ENCODE assay signal across 12 cellular contexts in genomic region chr16:50315346-50315997, GRCh38. TPM values are rescaled to one million over a fixed set of nuclear protein-coding genes. Genes with fewer than 3 reads are reported as not detected.
DNase-seq lines count a peak whose midpoint lies in the region; ATAC-seq and TF ChIP-seq lines count a peak whose summit lies in the region.
"Had no signal": no experiment of that assay in that cellular context is flagged by ENCODE, and none has a peak within 500 bp of the region (broad histone marks: within the 10 kb centered on the region; RNA-seq: fewer than 3 reads in every experiment).

No MANE protein-coding gene starts in this region.

- H3K4me3 Mint-ChIP-seq in IgD-negative memory B cell = no peak overlapping the region
- no peak overlapping the region for H3K4me3 Mint-ChIP-seq in natural killer cell treated with Interleukin-12 subunit alpha and Interleukin-12 subunit beta and Interleukin-15 and Interleukin-18, amount 100 ng/mL, for 72 hours

- no peak overlapping the region for H3K4me3 ChIP-seq in BLaER1 treated with 17β-estradiol and CSF1 and Interleukin-3, amounts not matched to agents 10 nM and 100 nM

- H3K4me1 ChIP-seq in BLaER1 treated with 17β-estradiol and CSF1 and Interleukin-3, amounts not matched to agents 10 nM and 100 nM = peaks cover 32 to 51% (median 44%) of the 10 kb centered on the region in 10 experiments
- no peaks in the 10 kb centered on the region for H3K4me1 ChIP-seq in foreskin keratinocyte

- H3K9me3 Mint-ChIP-seq in IgD-negative memory B cell = no peaks in the 10 kb centered on the region
- no peaks in the 10 kb centered on the region for H3K9me3 Mint-ChIP-seq in natural killer cell treated with Interleukin-12 subunit alpha and Interleukin-12 subunit beta and Interleukin-15 and Interleukin-18, amount 100 ng/mL, for 72 hours

- peak overlapping the region; percentile 24 to 71 (median 50) for H3K27ac Mint-ChIP-seq in IgD-negative memory B cell
- peak overlapping the region; percentile 78 to 98 for H3K27ac Mint-ChIP-seq in natural killer cell treated with Interleukin-12 subunit alpha and Interleukin-12 subunit beta and Interleukin-15 and Interleukin-18, amount 100 ng/mL, for 72 hours

- peaks cover 0 to 3% (median 0%) of the 10 kb centered on the region in 3 donors for H3K4me1 Mint-ChIP-seq in IgD-negative memory B cell
- H3K4me1 Mint-ChIP-seq in natural killer cell treated with Interleukin-12 subunit alpha and Interleukin-12 subunit beta and Interleukin-15 and Interleukin-18, amount 100 ng/mL, for 72 hours (ENCODE audit: low read depth in 2 of 2) = peaks cover 15 to 17% of the 10 kb centered on the region in 2 donors

- DNase-seq in brain pericyte (ENCODE audit: low read depth, low spot score) = peak; percentile 69
- DNase-seq in natural killer cell treated with Interleukin-12 subunit alpha and Interleukin-12 subunit beta and Interleukin-15 and Interleukin-18, amount 100 ng/mL, for 72 hours (ENCODE audit: low spot score) = no peak
- no peak for DNase-seq in iPS-NIHi11 (ENCODE audit: low spot score)
- DNase-seq in NCI-H1694 (lab: John Stamatoyannopoulos, UW) = no peak
- DNase-seq in foreskin keratinocyte = no peak
- DNase-seq: activated gamma-delta T cell; COR-L47; effector CD8-positive, alpha-beta T cell; stimulated activated CD4-positive, alpha-beta T cell treated with anti-CD3 and anti-CD28 coated beads, Interleukin-12 subunit alpha, Interleukin-12 subunit beta, amount 100 ng/mL, for 4 hours had no signal

- H3K4me2 ChIP-seq in BLaER1 treated with 17β-estradiol and CSF1 and Interleukin-3, amounts not matched to agents 10 nM and 100 nM = peak overlapping the region in 9 of 11 experiments; percentile 71 to 99 (median 93); a peak in 18 of 22 replicates

- H3K9ac ChIP-seq in BLaER1 treated with 17β-estradiol and CSF1 and Interleukin-3, amounts not matched to agents 10 nM and 100 nM = peak overlapping the region in 8 of 11 experiments; percentile 4 to 69 (median 25); a peak in 10 of 22 replicates

- H4K20me1 ChIP-seq in BLaER1 treated with 17β-estradiol and CSF1 and Interleukin-3, amounts not matched to agents 10 nM and 100 nM = peaks cover 12 to 77% (median 25%) of the 10 kb centered on the region in 11 experiments; a peak in 17 of 22 replicates

- H3K36me3 ChIP-seq in BLaER1 treated with 17β-estradiol and CSF1 and Interleukin-3, amounts not matched to agents 10 nM and 100 nM = peaks cover 62 to 96% (median 82%) of the 10 kb centered on the region in 11 experiments

- H3K27me3 ChIP-seq in BLaER1 treated with 17β-estradiol and CSF1 and Interleukin-3, amounts not matched to agents 10 nM and 100 nM = no peaks in the 10 kb centered on the region
- no peaks in the 10 kb centered on the region for H3K27me3 ChIP-seq in foreskin keratinocyte

- peak overlapping the region in 8 of 11 experiments; percentile 56 to 85 (median 78); a peak in 10 of 22 replicates for H3K27ac ChIP-seq in BLaER1 treated with 17β-estradiol and CSF1 and Interleukin-3, amounts not matched to agents 10 nM and 100 nM
- H3K27ac ChIP-seq in foreskin keratinocyte = no peak overlapping the region

- TF ChIP-seq CTCF in foreskin keratinocyte (conservative IDR thresholded peaks at IDR 0.05) = no peak

- no peaks in the 10 kb centered on the region for H3K9me3 ChIP-seq in BLaER1 treated with 17β-estradiol and CSF1 and Interleukin-3, amounts not matched to agents 10 nM and 100 nM (replicated peaks in 1 of 11)

- no peaks in the 10 kb centered on the region for H3K36me3 Mint-ChIP-seq in IgD-negative memory B cell
- peaks cover 5% of the 10 kb centered on the region for H3K36me3 Mint-ChIP-seq in natural killer cell treated with Interleukin-12 subunit alpha and Interleukin-12 subunit beta and Interleukin-15 and Interleukin-18, amount 100 ng/mL, for 72 hours

- no peaks in the 10 kb centered on the region for H3K27me3 Mint-ChIP-seq in IgD-negative memory B cell
- H3K27me3 Mint-ChIP-seq in natural killer cell treated with Interleukin-12 subunit alpha and Interleukin-12 subunit beta and Interleukin-15 and Interleukin-18, amount 100 ng/mL, for 72 hours = no peaks in the 10 kb centered on the region

- no peak for ATAC-seq in natural killer cell treated with Interleukin-12 subunit alpha and Interleukin-12 subunit beta and Interleukin-15 and Interleukin-18, amount 100 ng/mL, for 72 hours
- no peak for ATAC-seq in HG02763 (IDR thresholded peaks at IDR 0.05; ENCODE audit: unreplicated experiment)
- no peak for ATAC-seq in foreskin keratinocyte

RNA-seq across cellular contexts. Expression of gene ADCY7, which starts 49.1 kb away (rescaled TPM):
- polyA plus RNA-seq in IgD-negative memory B cell = 40.6 TPM
- total RNA-seq in natural killer cell treated with Interleukin-12 subunit alpha and Interleukin-12 subunit beta and Interleukin-15 and Interleukin-18, amount 100 ng/mL, for 72 hours = 100 to 1,000 TPM; 135 to 186 TPM
- total RNA-seq in foreskin keratinocyte = 13.9 and 20.1 TPM in 2 replicates
- 3.5 and 4.1 TPM in 2 replicates for polyA plus RNA-seq in foreskin keratinocyte

RNA-seq across cellular contexts. Expression of gene BRD7, which starts 53.3 kb away (rescaled TPM):
- 32.0 TPM for polyA plus RNA-seq in IgD-negative memory B cell
- total RNA-seq in natural killer cell treated with Interleukin-12 subunit alpha and Interleukin-12 subunit beta and Interleukin-15 and Interleukin-18, amount 100 ng/mL, for 72 hours = 10 to 100 TPM; 64.1 to 91.4 TPM
- total RNA-seq in foreskin keratinocyte = 71.0 and 78.8 TPM in 2 replicates
- 48.7 and 58.9 TPM in 2 replicates for polyA plus RNA-seq in foreskin keratinocyte
